8 cellular contexts compared by ENCODE assay signal in the genomic region with DNA sequence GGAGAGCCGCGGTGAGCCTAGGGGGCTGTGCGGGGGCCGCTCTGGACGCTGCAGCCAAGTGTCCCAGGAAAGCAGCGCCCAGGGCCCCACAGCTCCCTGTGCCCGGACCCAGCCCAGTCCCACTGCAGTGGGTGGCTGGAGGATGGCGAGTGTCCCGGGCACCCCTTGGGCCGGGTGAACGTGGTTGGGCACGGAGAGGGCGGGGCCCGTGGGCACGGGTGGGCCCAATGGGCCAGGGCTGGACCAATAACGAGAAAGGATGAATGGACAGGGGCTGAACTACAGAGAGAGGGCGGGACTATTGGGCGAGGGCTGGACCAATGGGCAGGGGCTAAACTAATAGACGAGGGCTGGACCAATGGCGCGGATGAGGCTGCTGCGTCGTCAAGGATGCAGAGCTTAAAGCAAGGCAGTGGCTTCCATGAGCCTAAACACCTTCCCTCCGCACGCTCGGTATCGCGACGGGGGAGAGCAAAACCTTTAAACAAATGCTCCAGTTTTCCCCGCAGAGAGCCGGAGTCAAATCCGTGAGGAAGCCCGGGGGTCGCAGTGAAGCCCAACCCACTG. TPM values are rescaled to one million over a fixed set of nuclear protein-coding genes. Genes with fewer than 3 reads are reported as not detected.
DNase-seq lines count a peak whose midpoint lies in the region; ATAC-seq and TF ChIP-seq lines count a peak whose summit lies in the region.

No MANE protein-coding gene starts in this region.

- no peak for TF ChIP-seq CTCF in right lobe of liver (IDR thresholded peaks at IDR 0.05)

- H3K27ac ChIP-seq in duodenal mucosa (ENCODE audit: low read depth, low read length) (peak overlapping the region; percentile 93), right lobe of liver (peak overlapping the region; percentile 36 to 76 (median 62))

- H3K36me3 ChIP-seq in duodenal mucosa (ENCODE audit: control insufficient read depth in 1 of 2, insufficient read depth in 2 of 2, low read length in 2 of 2): no peaks in the 10 kb centered on the region
- H3K36me3 ChIP-seq in right lobe of liver: no peaks in the 10 kb centered on the region

- H3K4me3 ChIP-seq in duodenal mucosa (ENCODE audit: low read depth in 1 of 2, low read length in 2 of 2) (peak overlapping the region; percentile 78 to 85), right lobe of liver (peak overlapping the region; percentile 65 to 78 (median 75))

- H3K4me1 ChIP-seq in duodenal mucosa (ENCODE audit: control insufficient read depth in 1 of 2, insufficient read depth in 2 of 2, low read length in 2 of 2) (peaks cover 0 to 10% of the 10 kb centered on the region in 2 donors), right lobe of liver (no peaks in the 10 kb centered on the region)

- peak; percentile 95 to 99 (median 98) for DNase-seq in C1 segment of cervical spinal cord (lab: John Stamatoyannopoulos, UW)
- DNase-seq in NCI-H69 (lab: John Stamatoyannopoulos, UW): peak; percentile 99
- DNase-seq in activated CD4-positive, alpha-beta T cell treated with anti-CD3 and anti-CD28 coated beads, Interleukin-2, amount 50 U/mL, for 1 hour: peak; percentile 94
- DNase-seq in right lobe of liver: peak; percentile 92 to 96 (median 92)
- DNase-seq in stimulated activated CD4-positive, alpha-beta T cell treated with anti-CD3 and anti-CD28 coated beads, Interleukin-4, amount 100 ng/mL, for 4 hours: peak; percentile 82 to 89

- intact Hi-C loops in right lobe of liver (cut with DNase I): no loop called here

- H3K9me3 ChIP-seq in duodenal mucosa (ENCODE audit: control insufficient read depth in 1 of 2, low read length in 2 of 2) (no peaks in the 10 kb centered on the region), right lobe of liver (no peaks in the 10 kb centered on the region)

- H3K9ac ChIP-seq in duodenal mucosa (ENCODE audit: low read depth in 1 of 2, low read length in 2 of 2): peak overlapping the region; percentile 54 to 83

- TF ChIP-seq POLR2A in right lobe of liver (IDR thresholded peaks at IDR 0.05): no peak

- ATAC-seq in GM19372 (IDR thresholded peaks at IDR 0.05; ENCODE audit: low read depth, unreplicated experiment): peak; percentile 84
- peak; percentile 86 for ATAC-seq in HG03521 (IDR thresholded peaks at IDR 0.05; ENCODE audit: unreplicated experiment)
- peak; percentile 93 to 96 (median 94) for ATAC-seq in right lobe of liver

- WGBS in right lobe of liver (ENCODE audit: insufficient coverage, low coverage, low lambda C conversion rate, missing lambda C conversion rate): 0% methylated on average over 13 of the region's 34 CpGs

- H3K27me3 ChIP-seq in duodenal mucosa (ENCODE audit: control insufficient read depth in 1 of 2, insufficient read depth in 2 of 2, low read length in 2 of 2): no peaks in the 10 kb centered on the region
- H3K27me3 ChIP-seq in right lobe of liver: no peaks in the 10 kb centered on the region

RNA-seq across cellular contexts. Expression of gene FLYWCH2, which starts 0.5 kb away (rescaled TPM):
- total RNA-seq in right lobe of liver: 10 to 100 TPM in 2 of 6 experiments, 1 to 10 TPM in 4; 3.6 to 18.9 (median 5.6) TPM

RNA-seq across cellular contexts. Expression of gene PRSS22, which starts 24.6 kb away (rescaled TPM):
- 1 to 10 TPM in 2 of 6 experiments, under 1 TPM in 3, not detected in 1; 0.18 to 2.1 (median 0.84) TPM for total RNA-seq in right lobe of liver

RNA-seq across cellular contexts. Expression of gene FLYWCH1, which starts 29.2 kb away (rescaled TPM):
- 10 to 100 TPM in 5 of 6 experiments, 1 to 10 TPM in 1; 9.3 to 19.8 (median 15.1) TPM for total RNA-seq in right lobe of liver

RNA-seq across cellular contexts. Expression of gene ZG16B, which starts 52.4 kb away (rescaled TPM):
- total RNA-seq in right lobe of liver: 1 to 10 TPM in 1 of 6 experiments, under 1 TPM in 3, not detected in 2; 0.24 to 1.6 (median 0.50) TPM

Comparison
In these comparisons a context has a peak if more than half of its experiments do, and no peak if none do; other contexts are left out.
1. Peak in every context shown above with its lines: DNase-seq, ATAC-seq, H3K4me3 ChIP-seq and H3K27ac ChIP-seq.